Comparison of ENCODE assay signal across 8 cellular contexts in genomic region chr6:30344868-30345671, GRCh38. TPM values are rescaled to one million over a fixed set of nuclear protein-coding genes. Genes with fewer than 3 reads are reported as not detected.
DNase-seq lines count a peak whose midpoint lies in the region; ATAC-seq lines count a peak whose summit lies in the region.

Gene RPP21, plus strand, starts transcription at chr6:30345156. Its CDS starts 16 bp downstream, at chr6:30345172.

- H3K27ac Mint-ChIP-seq in CD4-positive, alpha-beta memory T cell = peak within 1 kb of the TSS; percentile 77 to 98 (median 96)

- H3K4me1 Mint-ChIP-seq in CD4-positive, alpha-beta memory T cell = peaks cover 22 to 42% (median 25%) of the 10 kb centered on the region in 4 donors

- peaks cover 26% of the 10 kb centered on the region for H3K36me3 ChIP-seq in CD4-positive, alpha-beta memory T cell (ENCODE audit: insufficient read depth, low read length)

- intact Hi-C loops in CD4-positive, alpha-beta memory T cell (cut with micrococcal nuclease) = loop anchor here (1.0 kb wide), 2 partner anchors 19 to 132 kb away; partner anchors contain the start of genes TRIM26 and TRIM39

- H3K4me1 ChIP-seq in CD4-positive, alpha-beta memory T cell (ENCODE audit: insufficient read depth, low read length) = peaks cover 20% of the 10 kb centered on the region

- peaks cover 0 to 2% of the 10 kb centered on the region in 2 donors for H3K27me3 Mint-ChIP-seq in CD4-positive, alpha-beta memory T cell

- no peaks in the 10 kb centered on the region for H3K9me3 ChIP-seq in CD4-positive, alpha-beta memory T cell (ENCODE audit: control insufficient read depth in 1 of 2, low read length in 2 of 2)

- peak; percentile 92 for ATAC-seq in GM19467 (IDR thresholded peaks at IDR 0.05; ENCODE audit: unreplicated experiment)

- CTCF ChIA-PET in CD4-positive, alpha-beta memory T cell (lab: Charles Lee; ENCODE audit: partially characterized antibody) = interaction anchor here (0.5 kb wide), 1 partner anchor 559 kb away, joined by 4 read pairs; no protein-coding TSS in a partner anchor

- no peaks in the 10 kb centered on the region for H3K27me3 ChIP-seq in CD4-positive, alpha-beta memory T cell (ENCODE audit: insufficient read depth, low read length)

- POLR2A ChIA-PET in CD4-positive, alpha-beta memory T cell (lab: Charles Lee; ENCODE audit: partially characterized antibody) = interaction anchor here (1.0 to 1.4 kb wide), 4 partner anchors 17 to 131 kb away, joined by 3 to 19 read pairs (median 4); partner anchors contain the start of gene TRIM39

- H3K9me3 Mint-ChIP-seq in CD4-positive, alpha-beta memory T cell = no peaks in the 10 kb centered on the region

- H3K36me3 Mint-ChIP-seq in CD4-positive, alpha-beta memory T cell = peaks cover 24 to 38% of the 10 kb centered on the region in 2 donors

- peak within 1 kb of the TSS; percentile 87 for H3K27ac ChIP-seq in CD4-positive, alpha-beta memory T cell (ENCODE audit: low read depth, low read length)

- peak within 1 kb of the TSS; percentile 87 to 95 (median 92) for H3K4me3 Mint-ChIP-seq in CD4-positive, alpha-beta memory T cell

- peak within 1 kb of the TSS; percentile 59 to 78 for H3K4me3 ChIP-seq in CD4-positive, alpha-beta memory T cell (ENCODE audit: low read length in 2 of 2)

- DNase-seq in CD4-positive, alpha-beta memory T cell = peak; percentile 82 to 87 (median 85)
- DNase-seq in HS-27A (ENCODE audit: low read depth) = peak; percentile 54
- DNase-seq in NK-92 (lab: John Stamatoyannopoulos, UW; ENCODE audit: unreplicated experiment) = peak; percentile 12
- DNase-seq in activated CD8-positive, alpha-beta memory T cell treated with anti-CD3 and anti-CD28 coated beads for 24 hours = peak; percentile 94
- DNase-seq in effector CD4-positive, alpha-beta T cell = peak; percentile 81
- DNase-seq in medulla oblongata (ENCODE audit: extremely low spot score) = peak; percentile 86
- peak; percentile 77 to 84 (median 80) for DNase-seq in stimulated activated CD4-positive, alpha-beta T cell treated with anti-CD3 and anti-CD28 coated beads, TNF-alpha, amount 100 ng/mL, for 48 hours (ENCODE audit: low read depth in 3 of 3)

RNA-seq across cellular contexts. Expression of gene RPP21, which starts in this region (rescaled TPM):
- 10 to 100 TPM; 51.6 to 57.6 TPM for total RNA-seq in CD4-positive, alpha-beta memory T cell
- polyA plus RNA-seq in CD4-positive, alpha-beta memory T cell = 10 to 100 TPM; 81.6 to 81.8 TPM

Comparison
In these comparisons a context has a peak if more than half of its experiments do, and no peak if none do; other contexts are left out.
1. Peak in every context shown above with its lines: DNase-seq, ATAC-seq, H3K4me3 ChIP-seq and H3K27ac ChIP-seq.
2. DNase-seq: peak in every context shown above with its lines; median percentile 94 in activated CD8-positive, alpha-beta memory T cell treated with anti-CD3 and anti-CD28 coated beads for 24 hours; 86 in medulla oblongata; 85 in CD4-positive, alpha-beta memory T cell; 81 in effector CD4-positive, alpha-beta T cell; 80 in stimulated activated CD4-positive, alpha-beta T cell treated with anti-CD3 and anti-CD28 coated beads, TNF-alpha, amount 100 ng/mL, for 48 hours; 54 in HS-27A; 12 in NK-92.